Comparison of ENCODE assay signal across 9 cellular contexts in genomic region chr3:10142707-10143560, GRCh38. TPM values are rescaled to one million over a fixed set of nuclear protein-coding genes. Genes with fewer than 3 reads are reported as not detected.
DNase-seq lines count a peak whose midpoint lies in the region; ATAC-seq and TF ChIP-seq lines count a peak whose summit lies in the region.
"Had no signal": no experiment of that assay in that cellular context is flagged by ENCODE, and none has a peak within 500 bp of the region (broad histone marks: within the 10 kb centered on the region; RNA-seq: fewer than 3 reads in every experiment).

No MANE protein-coding gene starts in this region.

- H3K4me1 Mint-ChIP-seq in activated T-helper 2 cell treated with anti-CD3 and anti-CD28 coated beads, Interferon-gamma antibody, Interleukin-2, Interleukin-4, amounts not matched to agents 10 μg/mL and 5 μg/mL and 100 μg/mL, durations not matched to agents 14 hours and 24 hours and 36 hours (ENCODE audit: low read depth) = peaks cover 24% of the 10 kb centered on the region
- H3K4me1 Mint-ChIP-seq in stimulated activated naive B cell treated with anti-CD40 and anti-IgM and Interleukin-4, amounts not matched to agents 10 μg/mL and 1 μg/mL and 100 μg/mL, for 72 hours = peaks cover 15 to 35% of the 10 kb centered on the region in 2 donors

- H3K9ac ChIP-seq in IMR-90 (ENCODE audit: low read depth, low read length) = no peak overlapping the region

- H3K9me3 ChIP-seq in IMR-90 (ENCODE audit: control insufficient read depth, insufficient read depth, low read length) (no peaks in the 10 kb centered on the region), iPS DF 6.9 (ENCODE audit: control insufficient read depth, insufficient read depth, low read length) (no peaks in the 10 kb centered on the region)

- no peaks in the 10 kb centered on the region for H3K27me3 ChIP-seq in IMR-90 (ENCODE audit: control insufficient read depth, insufficient read depth, low read length)
- H3K27me3 ChIP-seq in iPS DF 6.9 (ENCODE audit: control insufficient read depth, insufficient read depth, low read length) = no peaks in the 10 kb centered on the region

- no TSS peak for BruUV-seq in IMR-90 (replicated peaks; lab: Mats Ljungman, UMichigan)

- H3K9me1 ChIP-seq in IMR-90 (ENCODE audit: insufficient read depth, low read length) = peaks cover 7% of the 10 kb centered on the region; the same call in 1 of the 2 replicates

- H3K4me1 ChIP-seq in IMR-90 (ENCODE audit: control insufficient read depth, insufficient read depth, low read length) (peaks cover 7% of the 10 kb centered on the region), iPS DF 6.9 (ENCODE audit: control insufficient read depth, insufficient read depth, low read length) (peaks cover 2% of the 10 kb centered on the region; the same call in 1 of the 2 replicates)

- H3K27ac ChIP-seq in IMR-90 (ENCODE audit: insufficient read depth, low read length) (no peak overlapping the region), iPS DF 6.9 (ENCODE audit: low read length) (no peak overlapping the region)

- no peak overlapping the region for H2BK120ac ChIP-seq in IMR-90 (ENCODE audit: low read depth, low read length)

- TF ChIP-seq POLR2A in IMR-90 (IDR thresholded peaks at IDR 0.05; ENCODE audit: low read depth, low read length) = no peak

- H4K8ac ChIP-seq in IMR-90 (ENCODE audit: low read depth in 2 of 2, low read length in 2 of 2) = 0 out of 4 replicates have a peak overlapping the region, but pooled peaks of 1 of the 2 experiments have one; percentile 28

- H3K4ac ChIP-seq in IMR-90 (ENCODE audit: low read depth, low read length) = peak overlapping the region; percentile 47

- H4K91ac ChIP-seq in IMR-90 (ENCODE audit: insufficient read depth, low read depth, low read length) = no peak overlapping the region

- intact Hi-C loops in IMR-90 (cut with micrococcal nuclease) = loop anchor here (10.0 kb wide), 1 partner anchor 158 kb away; the partner anchor contains the start of gene EMC3
- intact Hi-C loops in activated T-helper 2 cell treated with anti-CD3 and anti-CD28 coated beads, Interferon-gamma antibody, Interleukin-2, Interleukin-4, amounts not matched to agents 10 μg/mL and 5 μg/mL and 100 μg/mL, durations not matched to agents 14 hours and 24 hours and 36 hours (cut with micrococcal nuclease) = loop anchor here (1.0 kb wide), 2 partner anchors 28 to 43 kb away; partner anchors contain the start of gene BRK1

- no peak overlapping the region for H4K5ac ChIP-seq in IMR-90 (ENCODE audit: low read depth, low read length)

- H3K4me2 ChIP-seq in IMR-90 (ENCODE audit: low read depth, low read length) = peak overlapping the region; percentile 81

- peak overlapping the region; percentile 77 for H2AK9ac ChIP-seq in IMR-90 (replicated peaks; ENCODE audit: low read depth, low read length, poor library complexity)

- H2BK15ac ChIP-seq in IMR-90 (ENCODE audit: low read depth, low read length) = no peak overlapping the region

- H3K4me3 ChIP-seq in IMR-90 (ENCODE audit: insufficient read depth, low read depth, low read length) (peak overlapping the region; percentile 71), iPS DF 6.9 (ENCODE audit: low read length) (peak overlapping the region; percentile 4; the same call in 1 of the 2 replicates)

- H4K20me1 ChIP-seq in IMR-90 (ENCODE audit: insufficient read depth, low read length) = peaks cover 30% of the 10 kb centered on the region

- no peaks in the 10 kb centered on the region for H3K9me3 Mint-ChIP-seq in activated T-helper 2 cell treated with anti-CD3 and anti-CD28 coated beads, Interferon-gamma antibody, Interleukin-2, Interleukin-4, amounts not matched to agents 10 μg/mL and 5 μg/mL and 100 μg/mL, durations not matched to agents 14 hours and 24 hours and 36 hours
- no peaks in the 10 kb centered on the region for H3K9me3 Mint-ChIP-seq in stimulated activated naive B cell treated with anti-CD40 and anti-IgM and Interleukin-4, amounts not matched to agents 10 μg/mL and 1 μg/mL and 100 μg/mL, for 72 hours

- peak overlapping the region; percentile 85 for H3K14ac ChIP-seq in IMR-90 (replicated peaks; ENCODE audit: low read depth, low read length)

- H2BK20ac ChIP-seq in IMR-90 (ENCODE audit: low read depth, low read length) = no peak overlapping the region

- in situ Hi-C loops in IMR-90 (cut with MboI; ENCODE audit: low sequenced_read_pairs) = no loop called here

- H3K18ac ChIP-seq in IMR-90 (ENCODE audit: low read depth, low read length) = no peak overlapping the region

- H3K36me3 Mint-ChIP-seq in activated T-helper 2 cell treated with anti-CD3 and anti-CD28 coated beads, Interferon-gamma antibody, Interleukin-2, Interleukin-4, amounts not matched to agents 10 μg/mL and 5 μg/mL and 100 μg/mL, durations not matched to agents 14 hours and 24 hours and 36 hours (ENCODE audit: low read depth) = peaks cover 34% of the 10 kb centered on the region
- peaks cover 17 to 26% of the 10 kb centered on the region in 2 donors for H3K36me3 Mint-ChIP-seq in stimulated activated naive B cell treated with anti-CD40 and anti-IgM and Interleukin-4, amounts not matched to agents 10 μg/mL and 1 μg/mL and 100 μg/mL, for 72 hours

- peaks cover 11 to 42% of the 10 kb centered on the region in 2 experiments; a peak in 3 of 4 replicates for H3K79me1 ChIP-seq in IMR-90 (ENCODE audit: low read depth in 1 of 2, low read length in 2 of 2)

- H2AFZ ChIP-seq in IMR-90 (replicated peaks; ENCODE audit: low read length, poor library complexity) = peak overlapping the region; percentile 26

- POLR2A ChIA-PET in IMR-90 (lab: Charles Lee; ENCODE audit: unreplicated experiment) = no interaction called here

- peak overlapping the region; percentile 94 for H3K4me3 Mint-ChIP-seq in activated T-helper 2 cell treated with anti-CD3 and anti-CD28 coated beads, Interferon-gamma antibody, Interleukin-2, Interleukin-4, amounts not matched to agents 10 μg/mL and 5 μg/mL and 100 μg/mL, durations not matched to agents 14 hours and 24 hours and 36 hours (ENCODE audit: low read depth)
- H3K4me3 Mint-ChIP-seq in stimulated activated naive B cell treated with anti-CD40 and anti-IgM and Interleukin-4, amounts not matched to agents 10 μg/mL and 1 μg/mL and 100 μg/mL, for 72 hours = peak overlapping the region; percentile 90 to 95

- ATAC-seq in IMR-90 (ENCODE audit: low read depth) = no peak
- ATAC-seq in stimulated activated naive B cell treated with anti-CD40 and anti-IgM and Interleukin-4, amounts not matched to agents 10 μg/mL and 1 μg/mL and 100 μg/mL, for 72 hours (replicated peaks) = no peak
- ATAC-seq in HG02642 (IDR thresholded peaks at IDR 0.05; ENCODE audit: poor library complexity, unreplicated experiment) = no peak

- H2AK5ac ChIP-seq in IMR-90 (ENCODE audit: low read depth, low read length) = peak overlapping the region; percentile 29; the same call in 1 of the 2 replicates

- no peaks in the 10 kb centered on the region for H3K27me3 Mint-ChIP-seq in activated T-helper 2 cell treated with anti-CD3 and anti-CD28 coated beads, Interferon-gamma antibody, Interleukin-2, Interleukin-4, amounts not matched to agents 10 μg/mL and 5 μg/mL and 100 μg/mL, durations not matched to agents 14 hours and 24 hours and 36 hours (ENCODE audit: low read depth)
- H3K27me3 Mint-ChIP-seq in stimulated activated naive B cell treated with anti-CD40 and anti-IgM and Interleukin-4, amounts not matched to agents 10 μg/mL and 1 μg/mL and 100 μg/mL, for 72 hours = no peaks in the 10 kb centered on the region

- peak overlapping the region; percentile 1 for H2BK5ac ChIP-seq in IMR-90 (ENCODE audit: low read depth, low read length, poor library complexity, severe bottlenecking)

- H3K36me3 ChIP-seq in IMR-90 (ENCODE audit: control insufficient read depth, insufficient read depth, low read length) (peaks cover 16% of the 10 kb centered on the region), iPS DF 6.9 (ENCODE audit: control insufficient read depth, insufficient read depth, low read length) (no peaks in the 10 kb centered on the region)

- peak overlapping the region; percentile 92 for H3K27ac Mint-ChIP-seq in activated T-helper 2 cell treated with anti-CD3 and anti-CD28 coated beads, Interferon-gamma antibody, Interleukin-2, Interleukin-4, amounts not matched to agents 10 μg/mL and 5 μg/mL and 100 μg/mL, durations not matched to agents 14 hours and 24 hours and 36 hours
- peak overlapping the region; percentile 99 for H3K27ac Mint-ChIP-seq in stimulated activated naive B cell treated with anti-CD40 and anti-IgM and Interleukin-4, amounts not matched to agents 10 μg/mL and 1 μg/mL and 100 μg/mL, for 72 hours

- dilution Hi-C loops in IMR-90 (cut with HindIII; ENCODE audit: low sequenced_read_pairs, unreplicated experiment) = no loop called here

- CTCF ChIA-PET in IMR-90 (lab: Yijun Ruan, JAX) = no interaction called here

- peak overlapping the region; percentile 71 for H3K23ac ChIP-seq in IMR-90 (ENCODE audit: low read depth, low read length)

- DNase-seq in CD1c-positive myeloid dendritic cell (ENCODE audit: extremely low spot score) (peak; percentile 24), IMR-90 (no peak), iPS DF 6.9 (ENCODE audit: low read depth, low spot score) (no peak), NCI-H1694 treated with DMSO at 0.1 percent for 48 hours (lab: John Stamatoyannopoulos, UW) (no peak)
- no peak for DNase-seq in activated T-helper 2 cell treated with anti-CD3 and anti-CD28 coated beads, Interferon-gamma antibody, Interleukin-2, Interleukin-4, amounts not matched to agents 10 μg/mL and 5 μg/mL and 100 μg/mL, durations not matched to agents 14 hours and 24 hours and 36 hours (ENCODE audit: low spot score)
- no peak for DNase-seq in stimulated activated naive B cell treated with anti-CD40 and anti-IgM and Interleukin-4, amounts not matched to agents 10 μg/mL and 1 μg/mL and 100 μg/mL, for 72 hours
- no peak for DNase-seq in activated CD4-positive, CD25-positive, alpha-beta regulatory T cell treated with anti-CD3 and anti-CD28 coated beads, Interleukin-2, amount 50 U/mL, for 72 hours

- WGBS in IMR-90 (ENCODE audit: extremely low coverage in 2 of 2, insufficient read length in 1 of 2), 2 experiments = 91% methylated on average over 19 of the region's 29 CpGs; no CpG with 5 or more reads in 1 of the 2 experiments
- WGBS in iPS DF 6.9 (ENCODE audit: insufficient coverage, insufficient read length) = no CpG with 5 or more reads among the region's 29 CpGs

- TF ChIP-seq RAD21 in IMR-90 (IDR thresholded peaks at IDR 0.05; ENCODE audit: low read length) = no peak

- no peak for TF ChIP-seq CTCF in IMR-90 (conservative IDR thresholded peaks at IDR 0.05; ENCODE audit: low read depth, low read length)

- no peak overlapping the region for H3K56ac ChIP-seq in IMR-90 (ENCODE audit: extremely low read depth, insufficient read depth, low read length)

RNA-seq across cellular contexts. Expression of gene VHL, which starts 1.4 kb away (rescaled TPM):
- total RNA-seq in IMR-90 (2012; rRNA removed) = 11.8 and 19.2 TPM in 2 replicates
- 8.9 and 11.7 TPM in 2 replicates for polyA plus RNA-seq in IMR-90 (2012; rRNA removed)
- 4.9 and 7.9 TPM in 2 replicates for polyA plus RNA-seq in IMR-90 (2012; cell fraction: cytosol; rRNA removed)
- 6.8 and 15.4 TPM in 2 replicates for polyA plus RNA-seq in IMR-90 (2012; cell fraction: nucleus; rRNA removed; ENCODE audit: low replicate concordance)
- total RNA-seq in activated T-helper 2 cell treated with anti-CD3 and anti-CD28 coated beads, Interferon-gamma antibody, Interleukin-2, Interleukin-4, amounts not matched to agents 10 μg/mL and 5 μg/mL and 100 μg/mL, durations not matched to agents 14 hours and 24 hours and 36 hours = 54.0 and 54.9 TPM in 2 replicates

RNA-seq across cellular contexts. Expression of gene IRAK2, which starts 21.8 kb away (rescaled TPM):
- 8.1 and 8.6 TPM in 2 replicates for total RNA-seq in IMR-90 (2012; rRNA removed)
- polyA plus RNA-seq in IMR-90 (2012; rRNA removed) = 6.9 and 7.8 TPM in 2 replicates
- polyA plus RNA-seq in IMR-90 (2012; cell fraction: cytosol; rRNA removed) = 5.1 and 6.1 TPM in 2 replicates
- 4.2 and 6.2 TPM in 2 replicates for polyA plus RNA-seq in IMR-90 (2012; cell fraction: nucleus; rRNA removed; ENCODE audit: low replicate concordance)
- total RNA-seq in activated T-helper 2 cell treated with anti-CD3 and anti-CD28 coated beads, Interferon-gamma antibody, Interleukin-2, Interleukin-4, amounts not matched to agents 10 μg/mL and 5 μg/mL and 100 μg/mL, durations not matched to agents 14 hours and 24 hours and 36 hours = 2.4 and 2.6 TPM in 2 replicates

RNA-seq across cellular contexts. Expression of gene BRK1, which starts 27.5 kb away (rescaled TPM):
- total RNA-seq in IMR-90 (2012; rRNA removed) = 81.4 and 123 TPM in 2 replicates
- polyA plus RNA-seq in IMR-90 (2012; rRNA removed) = 195 and 235 TPM in 2 replicates
- 62.1 and 106 TPM in 2 replicates for polyA plus RNA-seq in IMR-90 (2012; cell fraction: cytosol; rRNA removed)
- 19.3 and 61.7 TPM in 2 replicates for polyA plus RNA-seq in IMR-90 (2012; cell fraction: nucleus; rRNA removed; ENCODE audit: low replicate concordance)
- 94.4 and 100 TPM in 2 replicates for total RNA-seq in activated T-helper 2 cell treated with anti-CD3 and anti-CD28 coated beads, Interferon-gamma antibody, Interleukin-2, Interleukin-4, amounts not matched to agents 10 μg/mL and 5 μg/mL and 100 μg/mL, durations not matched to agents 14 hours and 24 hours and 36 hours

RNA-seq across cellular contexts. Expression of gene FANCD2OS, which starts 34.9 kb away (rescaled TPM):
- total RNA-seq in IMR-90 (2012; rRNA removed) = not detected in 2 replicates
- polyA plus RNA-seq in IMR-90 (2012; rRNA removed) = not detected in 2 replicates
- polyA plus RNA-seq in IMR-90 (2012; cell fraction: cytosol; rRNA removed) = not detected in 2 replicates
- not detected in 2 replicates for polyA plus RNA-seq in IMR-90 (2012; cell fraction: nucleus; rRNA removed; ENCODE audit: low replicate concordance)
- not detected in 2 replicates for total RNA-seq in activated T-helper 2 cell treated with anti-CD3 and anti-CD28 coated beads, Interferon-gamma antibody, Interleukin-2, Interleukin-4, amounts not matched to agents 10 μg/mL and 5 μg/mL and 100 μg/mL, durations not matched to agents 14 hours and 24 hours and 36 hours
- total RNA-seq: HT1080 had no signal
